Comparison of ENCODE assay signal across 1 cellular context in the genomic region with DNA sequence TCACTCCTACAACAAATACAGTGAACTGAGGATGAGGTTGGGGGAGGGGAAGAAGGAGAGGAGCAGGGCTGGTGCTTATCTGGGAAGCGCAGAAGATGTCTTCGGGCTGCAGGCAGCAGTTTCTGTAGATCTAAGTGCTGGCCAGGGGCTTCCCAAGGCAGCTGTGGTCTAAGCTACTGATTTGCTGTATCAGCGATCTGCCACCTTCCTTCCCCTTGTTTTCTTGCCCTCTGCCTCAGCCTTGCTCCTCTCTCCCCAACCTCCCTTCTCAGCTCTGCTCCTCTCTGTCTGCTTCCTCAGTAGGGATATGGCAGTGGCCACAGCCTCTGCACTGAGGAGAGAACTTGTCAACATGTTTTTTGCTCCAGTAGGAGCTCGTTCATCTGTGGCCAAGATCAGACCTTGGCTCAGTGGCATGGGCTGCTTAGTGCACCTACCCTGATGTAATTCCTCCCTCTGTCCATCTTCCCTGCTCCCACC.
TF ChIP-seq lines count a peak whose summit lies in the region.

No MANE protein-coding gene starts in this region.

TF ChIP-seq in K562, 482 proteins besides CTCF, POLR2A, EP300 and RAD21 (continued from another document and continues in another):
- peak; percentile 93 for TF ChIP-seq FOXM1 (IDR thresholded peaks at IDR 0.05; ENCODE audit: low read depth)
- no peak for TF ChIP-seq FOXM1 (CRISPR knock-in tag; IDR thresholded peaks at IDR 0.05; ENCODE audit: low read depth)
- TF ChIP-seq, protein P1, sequence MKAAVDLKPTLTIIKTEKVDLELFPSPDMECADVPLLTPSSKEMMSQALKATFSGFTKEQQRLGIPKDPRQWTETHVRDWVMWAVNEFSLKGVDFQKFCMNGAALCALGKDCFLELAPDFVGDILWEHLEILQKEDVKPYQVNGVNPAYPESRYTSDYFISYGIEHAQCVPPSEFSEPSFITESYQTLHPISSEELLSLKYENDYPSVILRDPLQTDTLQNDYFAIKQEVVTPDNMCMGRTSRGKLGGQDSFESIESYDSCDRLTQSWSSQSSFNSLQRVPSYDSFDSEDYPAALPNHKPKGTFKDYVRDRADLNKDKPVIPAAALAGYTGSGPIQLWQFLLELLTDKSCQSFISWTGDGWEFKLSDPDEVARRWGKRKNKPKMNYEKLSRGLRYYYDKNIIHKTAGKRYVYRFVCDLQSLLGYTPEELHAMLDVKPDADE (conservative IDR thresholded peaks at IDR 0.05; ENCODE audit: control insufficient read depth, low read depth, low read length), result peak; percentile 88; the same call in 1 of the 2 replicates
- peak; percentile 96 for TF ChIP-seq PML (IDR thresholded peaks at IDR 0.05; ENCODE audit: low read length)
- TF ChIP-seq, protein P2, sequence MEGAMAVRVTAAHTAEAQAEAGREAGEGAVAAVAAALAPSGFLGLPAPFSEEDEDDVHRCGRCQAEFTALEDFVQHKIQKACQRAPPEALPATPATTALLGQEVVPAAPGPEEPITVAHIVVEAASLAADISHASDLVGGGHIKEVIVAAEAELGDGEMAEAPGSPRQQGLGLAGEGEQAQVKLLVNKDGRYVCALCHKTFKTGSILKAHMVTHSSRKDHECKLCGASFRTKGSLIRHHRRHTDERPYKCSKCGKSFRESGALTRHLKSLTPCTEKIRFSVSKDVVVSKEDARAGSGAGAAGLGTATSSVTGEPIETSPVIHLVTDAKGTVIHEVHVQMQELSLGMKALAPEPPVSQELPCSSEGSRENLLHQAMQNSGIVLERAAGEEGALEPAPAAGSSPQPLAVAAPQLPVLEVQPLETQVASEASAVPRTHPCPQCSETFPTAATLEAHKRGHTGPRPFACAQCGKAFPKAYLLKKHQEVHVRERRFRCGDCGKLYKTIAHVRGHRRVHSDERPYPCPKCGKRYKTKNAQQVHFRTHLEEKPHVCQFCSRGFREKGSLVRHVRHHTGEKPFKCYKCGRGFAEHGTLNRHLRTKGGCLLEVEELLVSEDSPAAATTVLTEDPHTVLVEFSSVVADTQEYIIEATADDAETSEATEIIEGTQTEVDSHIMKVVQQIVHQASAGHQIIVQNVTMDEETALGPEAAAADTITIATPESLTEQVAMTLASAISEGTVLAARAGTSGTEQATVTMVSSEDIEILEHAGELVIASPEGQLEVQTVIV (CRISPR knock-in tag; IDR thresholded peaks at IDR 0.05; ENCODE audit: borderline replicate concordance), result no peak; the same call in 1 of the 2 replicates
- TF ChIP-seq, protein P3, sequence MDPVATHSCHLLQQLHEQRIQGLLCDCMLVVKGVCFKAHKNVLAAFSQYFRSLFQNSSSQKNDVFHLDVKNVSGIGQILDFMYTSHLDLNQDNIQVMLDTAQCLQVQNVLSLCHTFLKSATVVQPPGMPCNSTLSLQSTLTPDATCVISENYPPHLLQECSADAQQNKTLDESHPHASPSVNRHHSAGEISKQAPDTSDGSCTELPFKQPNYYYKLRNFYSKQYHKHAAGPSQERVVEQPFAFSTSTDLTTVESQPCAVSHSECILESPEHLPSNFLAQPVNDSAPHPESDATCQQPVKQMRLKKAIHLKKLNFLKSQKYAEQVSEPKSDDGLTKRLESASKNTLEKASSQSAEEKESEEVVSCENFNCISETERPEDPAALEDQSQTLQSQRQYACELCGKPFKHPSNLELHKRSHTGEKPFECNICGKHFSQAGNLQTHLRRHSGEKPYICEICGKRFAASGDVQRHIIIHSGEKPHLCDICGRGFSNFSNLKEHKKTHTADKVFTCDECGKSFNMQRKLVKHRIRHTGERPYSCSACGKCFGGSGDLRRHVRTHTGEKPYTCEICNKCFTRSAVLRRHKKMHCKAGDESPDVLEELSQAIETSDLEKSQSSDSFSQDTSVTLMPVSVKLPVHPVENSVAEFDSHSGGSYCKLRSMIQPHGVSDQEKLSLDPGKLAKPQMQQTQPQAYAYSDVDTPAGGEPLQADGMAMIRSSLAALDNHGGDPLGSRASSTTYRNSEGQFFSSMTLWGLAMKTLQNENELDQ (CRISPR knock-in tag; IDR thresholded peaks at IDR 0.05; ENCODE audit: borderline replicate concordance), result no peak
- no peak for TF ChIP-seq MCM2 (IDR thresholded peaks at IDR 0.05; ENCODE audit: low read depth)
- TF ChIP-seq DIDO1 (tag; IDR thresholded peaks at IDR 0.05; ENCODE audit: low read depth), result peak; percentile 20; the same call in 1 of the 2 replicates
- peak; percentile 98 for TF ChIP-seq TAL1 (IDR thresholded peaks at IDR 0.05)
- no peak for TF ChIP-seq HNRNPUL1 (IDR thresholded peaks at IDR 0.05; ENCODE audit: low read length)
- TF ChIP-seq, protein P4, sequence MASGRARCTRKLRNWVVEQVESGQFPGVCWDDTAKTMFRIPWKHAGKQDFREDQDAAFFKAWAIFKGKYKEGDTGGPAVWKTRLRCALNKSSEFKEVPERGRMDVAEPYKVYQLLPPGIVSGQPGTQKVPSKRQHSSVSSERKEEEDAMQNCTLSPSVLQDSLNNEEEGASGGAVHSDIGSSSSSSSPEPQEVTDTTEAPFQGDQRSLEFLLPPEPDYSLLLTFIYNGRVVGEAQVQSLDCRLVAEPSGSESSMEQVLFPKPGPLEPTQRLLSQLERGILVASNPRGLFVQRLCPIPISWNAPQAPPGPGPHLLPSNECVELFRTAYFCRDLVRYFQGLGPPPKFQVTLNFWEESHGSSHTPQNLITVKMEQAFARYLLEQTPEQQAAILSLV (tag; IDR thresholded peaks at IDR 0.05), result no peak
- no peak for TF ChIP-seq XRCC3 (IDR thresholded peaks at IDR 0.05)
- TF ChIP-seq, protein P5, sequence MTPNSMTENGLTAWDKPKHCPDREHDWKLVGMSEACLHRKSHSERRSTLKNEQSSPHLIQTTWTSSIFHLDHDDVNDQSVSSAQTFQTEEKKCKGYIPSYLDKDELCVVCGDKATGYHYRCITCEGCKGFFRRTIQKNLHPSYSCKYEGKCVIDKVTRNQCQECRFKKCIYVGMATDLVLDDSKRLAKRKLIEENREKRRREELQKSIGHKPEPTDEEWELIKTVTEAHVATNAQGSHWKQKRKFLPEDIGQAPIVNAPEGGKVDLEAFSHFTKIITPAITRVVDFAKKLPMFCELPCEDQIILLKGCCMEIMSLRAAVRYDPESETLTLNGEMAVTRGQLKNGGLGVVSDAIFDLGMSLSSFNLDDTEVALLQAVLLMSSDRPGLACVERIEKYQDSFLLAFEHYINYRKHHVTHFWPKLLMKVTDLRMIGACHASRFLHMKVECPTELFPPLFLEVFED (CRISPR knock-in tag; conservative IDR thresholded peaks at IDR 0.05), result no peak
- peak; percentile 61; the same call in 1 of the 2 replicates for TF ChIP-seq KHSRP (IDR thresholded peaks at IDR 0.05)
- TF ChIP-seq FOXA3 (CRISPR knock-in tag; conservative IDR thresholded peaks at IDR 0.05 in 1 of 2, IDR thresholded peaks at IDR 0.05 in 1 of 2), result 0 out of 4 replicates have a peak, but pooled peaks of 1 of the 2 experiments have one; percentile 50
- TF ChIP-seq, protein P6, sequence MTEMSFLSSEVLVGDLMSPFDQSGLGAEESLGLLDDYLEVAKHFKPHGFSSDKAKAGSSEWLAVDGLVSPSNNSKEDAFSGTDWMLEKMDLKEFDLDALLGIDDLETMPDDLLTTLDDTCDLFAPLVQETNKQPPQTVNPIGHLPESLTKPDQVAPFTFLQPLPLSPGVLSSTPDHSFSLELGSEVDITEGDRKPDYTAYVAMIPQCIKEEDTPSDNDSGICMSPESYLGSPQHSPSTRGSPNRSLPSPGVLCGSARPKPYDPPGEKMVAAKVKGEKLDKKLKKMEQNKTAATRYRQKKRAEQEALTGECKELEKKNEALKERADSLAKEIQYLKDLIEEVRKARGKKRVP (CRISPR knock-in tag; IDR thresholded peaks at IDR 0.05), result no peak
- TF ChIP-seq DMBX1 (CRISPR knock-in tag; IDR thresholded peaks at IDR 0.05; ENCODE audit: borderline replicate concordance), result peak; percentile 90
- TF ChIP-seq RBM15 (IDR thresholded peaks at IDR 0.05; ENCODE audit: insufficient read depth, low read length), result no peak
- no peak for TF ChIP-seq ARID3B (CRISPR knock-in tag; IDR thresholded peaks at IDR 0.05; ENCODE audit: borderline replicate concordance)
- TF ChIP-seq AFF4 (CRISPR knock-in tag; IDR thresholded peaks at IDR 0.05), result no peak
- no peak for TF ChIP-seq MIER1 (IDR thresholded peaks at IDR 0.05; ENCODE audit: low read depth)
- no peak for TF ChIP-seq TGIF2 (CRISPR knock-in tag; IDR thresholded peaks at IDR 0.05)
- TF ChIP-seq ZNF644 (tag; IDR thresholded peaks at IDR 0.05; ENCODE audit: low read depth), result peak; percentile 67; the same call in 1 of the 2 replicates
- TF ChIP-seq SPI1 (IDR thresholded peaks at IDR 0.05; ENCODE audit: borderline replicate concordance, low read depth, low read length), result no peak
- TF ChIP-seq NBN (IDR thresholded peaks at IDR 0.05; ENCODE audit: low read depth), result peak; percentile 86
- TF ChIP-seq SIX5 (IDR thresholded peaks at IDR 0.05; ENCODE audit: borderline replicate concordance in 1 of 2, insufficient read depth in 1 of 2, low read depth in 1 of 2, low read length in 2 of 2), result 0 out of 4 replicates have a peak, but pooled peaks of 1 of the 2 experiments have one; percentile 8
- TF ChIP-seq, protein P7, sequence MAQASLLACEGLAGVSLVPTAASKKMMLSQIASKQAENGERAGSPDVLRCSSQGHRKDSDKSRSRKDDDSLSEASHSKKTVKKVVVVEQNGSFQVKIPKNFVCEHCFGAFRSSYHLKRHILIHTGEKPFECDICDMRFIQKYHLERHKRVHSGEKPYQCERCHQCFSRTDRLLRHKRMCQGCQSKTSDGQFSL (CRISPR knock-in tag; IDR thresholded peaks at IDR 0.05), result no peak
- TF ChIP-seq, protein P7 (tag; IDR thresholded peaks at IDR 0.05), result no peak
- TF ChIP-seq EP400 (IDR thresholded peaks at IDR 0.05), result peak; percentile 27
- no peak for TF ChIP-seq LARP7 (IDR thresholded peaks at IDR 0.05)
- no peak; the same call in 1 of the 2 replicates for TF ChIP-seq NR4A1 (CRISPR knock-in tag; IDR thresholded peaks at IDR 0.05)
- peak; percentile 81 for TF ChIP-seq NR4A1 (tag; IDR thresholded peaks at IDR 0.05)
- TF ChIP-seq, protein P8, sequence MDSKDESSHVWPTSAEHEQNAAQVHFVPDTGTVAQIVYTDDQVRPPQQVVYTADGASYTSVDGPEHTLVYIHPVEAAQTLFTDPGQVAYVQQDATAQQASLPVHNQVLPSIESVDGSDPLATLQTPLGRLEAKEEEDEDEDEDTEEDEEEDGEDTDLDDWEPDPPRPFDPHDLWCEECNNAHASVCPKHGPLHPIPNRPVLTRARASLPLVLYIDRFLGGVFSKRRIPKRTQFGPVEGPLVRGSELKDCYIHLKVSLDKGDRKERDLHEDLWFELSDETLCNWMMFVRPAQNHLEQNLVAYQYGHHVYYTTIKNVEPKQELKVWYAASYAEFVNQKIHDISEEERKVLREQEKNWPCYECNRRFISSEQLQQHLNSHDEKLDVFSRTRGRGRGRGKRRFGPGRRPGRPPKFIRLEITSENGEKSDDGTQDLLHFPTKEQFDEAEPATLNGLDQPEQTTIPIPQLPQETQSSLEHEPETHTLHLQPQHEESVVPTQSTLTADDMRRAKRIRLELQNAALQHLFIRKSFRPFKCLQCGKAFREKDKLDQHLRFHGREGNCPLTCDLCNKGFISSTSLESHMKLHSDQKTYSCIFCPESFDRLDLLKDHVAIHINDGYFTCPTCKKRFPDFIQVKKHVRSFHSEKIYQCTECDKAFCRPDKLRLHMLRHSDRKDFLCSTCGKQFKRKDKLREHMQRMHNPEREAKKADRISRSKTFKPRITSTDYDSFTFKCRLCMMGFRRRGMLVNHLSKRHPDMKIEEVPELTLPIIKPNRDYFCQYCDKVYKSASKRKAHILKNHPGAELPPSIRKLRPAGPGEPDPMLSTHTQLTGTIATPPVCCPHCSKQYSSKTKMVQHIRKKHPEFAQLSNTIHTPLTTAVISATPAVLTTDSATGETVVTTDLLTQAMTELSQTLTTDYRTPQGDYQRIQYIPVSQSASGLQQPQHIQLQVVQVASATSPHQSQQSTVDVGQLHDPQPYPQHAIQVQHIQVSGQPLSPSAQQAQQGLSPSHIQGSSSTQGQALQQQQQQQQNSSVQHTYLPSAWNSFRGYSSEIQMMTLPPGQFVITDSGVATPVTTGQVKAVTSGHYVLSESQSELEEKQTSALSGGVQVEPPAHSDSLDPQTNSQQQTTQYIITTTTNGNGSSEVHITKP (IDR thresholded peaks at IDR 0.05; ENCODE audit: partially characterized antibody), result peak; percentile 21
- TF ChIP-seq L3MBTL2 (IDR thresholded peaks at IDR 0.05), result 0 out of 2 replicates have a peak, but pooled peaks have one; percentile 11
- TF ChIP-seq ATF1 (CRISPR knock-in tag; IDR thresholded peaks at IDR 0.05), result no peak
- TF ChIP-seq ATF1 (tag; IDR thresholded peaks at IDR 0.05), result peak; percentile 29; the same call in 1 of the 2 replicates
- TF ChIP-seq ZBTB17 (CRISPR knock-in tag; IDR thresholded peaks at IDR 0.05), result peak; percentile 55; the same call in 1 of the 2 replicates
- TF ChIP-seq POLR2H (tag; IDR thresholded peaks at IDR 0.05; ENCODE audit: low read depth), result no peak
- TF ChIP-seq PCBP1 (IDR thresholded peaks at IDR 0.05; ENCODE audit: low read depth, low read length, poor library complexity, severe bottlenecking), result no peak
